In the genomic region with DNA sequence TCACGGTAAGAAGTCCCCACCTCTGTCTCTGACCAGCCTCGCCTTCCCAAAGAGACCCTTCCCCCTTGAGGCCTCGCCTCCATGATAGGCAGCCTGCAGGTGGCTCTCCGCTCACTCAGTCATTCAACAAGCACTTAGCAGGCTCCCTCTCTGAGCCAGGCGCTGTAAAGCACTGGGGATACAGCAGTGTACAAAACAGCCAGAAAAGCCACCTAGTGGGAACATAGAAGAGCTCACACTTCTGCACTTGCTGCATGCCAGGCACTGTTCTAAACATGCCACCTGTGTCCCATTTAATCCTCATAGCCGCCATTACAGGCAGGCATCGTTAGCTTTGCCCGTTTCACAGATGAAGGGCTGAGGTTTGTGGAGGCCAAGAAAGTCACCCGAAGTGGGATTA, we compare ENCODE assay signal across 1 cellular context.
TF ChIP-seq lines count a peak whose summit lies in the region.

No MANE protein-coding gene starts in this region.

TF ChIP-seq in GM23338, 12 proteins besides CTCF, POLR2A, EP300 and RAD21 (continued from another document):
- TF ChIP-seq POLR2AphosphoS5 (IDR thresholded peaks at IDR 0.05; ENCODE audit: low read depth) (no peak), NANOG (IDR thresholded peaks at IDR 0.05; ENCODE audit: borderline replicate concordance) (no peak), CREB1 (CRISPR knock-in tag; IDR thresholded peaks at IDR 0.05; ENCODE audit: low read depth) (no peak), EZH2phosphoT487 (IDR thresholded peaks at IDR 0.05; ENCODE audit: unreplicated experiment) (no peak), ZNF331 (CRISPR knock-in tag; IDR thresholded peaks at IDR 0.05; ENCODE audit: low read depth) (no peak), EZH2 (IDR thresholded peaks at IDR 0.05; ENCODE audit: low read depth, unreplicated experiment) (no peak), ZNF114 (CRISPR knock-in tag; IDR thresholded peaks at IDR 0.05) (no peak)
- TF ChIP-seq, protein P1, sequence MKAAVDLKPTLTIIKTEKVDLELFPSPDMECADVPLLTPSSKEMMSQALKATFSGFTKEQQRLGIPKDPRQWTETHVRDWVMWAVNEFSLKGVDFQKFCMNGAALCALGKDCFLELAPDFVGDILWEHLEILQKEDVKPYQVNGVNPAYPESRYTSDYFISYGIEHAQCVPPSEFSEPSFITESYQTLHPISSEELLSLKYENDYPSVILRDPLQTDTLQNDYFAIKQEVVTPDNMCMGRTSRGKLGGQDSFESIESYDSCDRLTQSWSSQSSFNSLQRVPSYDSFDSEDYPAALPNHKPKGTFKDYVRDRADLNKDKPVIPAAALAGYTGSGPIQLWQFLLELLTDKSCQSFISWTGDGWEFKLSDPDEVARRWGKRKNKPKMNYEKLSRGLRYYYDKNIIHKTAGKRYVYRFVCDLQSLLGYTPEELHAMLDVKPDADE (IDR thresholded peaks at IDR 0.05): no peak
- TF ChIP-seq, protein P2, sequence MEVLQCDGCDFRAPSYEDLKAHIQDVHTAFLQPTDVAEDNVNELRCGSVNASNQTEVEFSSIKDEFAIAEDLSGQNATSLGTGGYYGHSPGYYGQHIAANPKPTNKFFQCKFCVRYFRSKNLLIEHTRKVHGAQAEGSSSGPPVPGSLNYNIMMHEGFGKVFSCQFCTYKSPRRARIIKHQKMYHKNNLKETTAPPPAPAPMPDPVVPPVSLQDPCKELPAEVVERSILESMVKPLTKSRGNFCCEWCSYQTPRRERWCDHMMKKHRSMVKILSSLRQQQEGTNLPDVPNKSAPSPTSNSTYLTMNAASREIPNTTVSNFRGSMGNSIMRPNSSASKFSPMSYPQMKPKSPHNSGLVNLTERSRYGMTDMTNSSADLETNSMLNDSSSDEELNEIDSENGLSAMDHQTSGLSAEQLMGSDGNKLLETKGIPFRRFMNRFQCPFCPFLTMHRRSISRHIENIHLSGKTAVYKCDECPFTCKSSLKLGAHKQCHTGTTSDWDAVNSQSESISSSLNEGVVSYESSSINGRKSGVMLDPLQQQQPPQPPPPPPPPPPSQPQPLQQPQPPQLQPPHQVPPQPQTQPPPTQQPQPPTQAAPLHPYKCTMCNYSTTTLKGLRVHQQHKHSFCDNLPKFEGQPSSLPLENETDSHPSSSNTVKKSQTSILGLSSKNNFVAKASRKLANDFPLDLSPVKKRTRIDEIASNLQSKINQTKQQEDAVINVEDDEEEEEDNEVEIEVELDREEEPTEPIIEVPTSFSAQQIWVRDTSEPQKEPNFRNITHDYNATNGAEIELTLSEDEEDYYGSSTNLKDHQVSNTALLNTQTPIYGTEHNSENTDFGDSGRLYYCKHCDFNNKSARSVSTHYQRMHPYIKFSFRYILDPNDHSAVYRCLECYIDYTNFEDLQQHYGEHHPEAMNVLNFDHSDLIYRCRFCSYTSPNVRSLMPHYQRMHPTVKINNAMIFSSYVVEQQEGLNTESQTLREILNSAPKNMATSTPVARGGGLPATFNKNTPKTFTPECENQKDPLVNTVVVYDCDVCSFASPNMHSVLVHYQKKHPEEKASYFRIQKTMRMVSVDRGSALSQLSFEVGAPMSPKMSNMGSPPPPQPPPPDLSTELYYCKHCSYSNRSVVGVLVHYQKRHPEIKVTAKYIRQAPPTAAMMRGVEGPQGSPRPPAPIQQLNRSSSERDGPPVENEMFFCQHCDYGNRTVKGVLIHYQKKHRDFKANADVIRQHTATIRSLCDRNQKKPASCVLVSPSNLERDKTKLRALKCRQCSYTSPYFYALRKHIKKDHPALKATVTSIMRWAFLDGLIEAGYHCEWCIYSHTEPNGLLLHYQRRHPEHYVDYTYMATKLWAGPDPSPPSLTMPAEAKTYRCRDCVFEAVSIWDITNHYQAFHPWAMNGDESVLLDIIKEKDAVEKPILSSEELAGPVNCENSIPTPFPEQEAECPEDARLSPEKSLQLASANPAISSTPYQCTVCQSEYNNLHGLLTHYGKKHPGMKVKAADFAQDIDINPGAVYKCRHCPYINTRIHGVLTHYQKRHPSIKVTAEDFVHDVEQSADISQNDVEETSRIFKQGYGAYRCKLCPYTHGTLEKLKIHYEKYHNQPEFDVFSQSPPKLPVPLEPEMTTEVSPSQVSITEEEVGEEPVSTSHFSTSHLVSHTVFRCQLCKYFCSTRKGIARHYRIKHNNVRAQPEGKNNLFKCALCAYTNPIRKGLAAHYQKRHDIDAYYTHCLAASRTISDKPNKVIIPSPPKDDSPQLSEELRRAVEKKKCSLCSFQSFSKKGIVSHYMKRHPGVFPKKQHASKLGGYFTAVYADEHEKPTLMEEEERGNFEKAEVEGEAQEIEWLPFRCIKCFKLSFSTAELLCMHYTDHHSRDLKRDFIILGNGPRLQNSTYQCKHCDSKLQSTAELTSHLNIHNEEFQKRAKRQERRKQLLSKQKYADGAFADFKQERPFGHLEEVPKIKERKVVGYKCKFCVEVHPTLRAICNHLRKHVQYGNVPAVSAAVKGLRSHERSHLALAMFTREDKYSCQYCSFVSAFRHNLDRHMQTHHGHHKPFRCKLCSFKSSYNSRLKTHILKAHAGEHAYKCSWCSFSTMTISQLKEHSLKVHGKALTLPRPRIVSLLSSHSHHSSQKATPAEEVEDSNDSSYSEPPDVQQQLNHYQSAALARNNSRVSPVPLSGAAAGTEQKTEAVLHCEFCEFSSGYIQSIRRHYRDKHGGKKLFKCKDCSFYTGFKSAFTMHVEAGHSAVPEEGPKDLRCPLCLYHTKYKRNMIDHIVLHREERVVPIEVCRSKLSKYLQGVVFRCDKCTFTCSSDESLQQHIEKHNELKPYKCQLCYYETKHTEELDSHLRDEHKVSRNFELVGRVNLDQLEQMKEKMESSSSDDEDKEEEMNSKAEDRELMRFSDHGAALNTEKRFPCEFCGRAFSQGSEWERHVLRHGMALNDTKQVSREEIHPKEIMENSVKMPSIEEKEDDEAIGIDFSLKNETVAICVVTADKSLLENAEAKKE (CRISPR knock-in tag; IDR thresholded peaks at IDR 0.05): no peak
